ENCODE assay signal across 14 cellular contexts in the genomic region with DNA sequence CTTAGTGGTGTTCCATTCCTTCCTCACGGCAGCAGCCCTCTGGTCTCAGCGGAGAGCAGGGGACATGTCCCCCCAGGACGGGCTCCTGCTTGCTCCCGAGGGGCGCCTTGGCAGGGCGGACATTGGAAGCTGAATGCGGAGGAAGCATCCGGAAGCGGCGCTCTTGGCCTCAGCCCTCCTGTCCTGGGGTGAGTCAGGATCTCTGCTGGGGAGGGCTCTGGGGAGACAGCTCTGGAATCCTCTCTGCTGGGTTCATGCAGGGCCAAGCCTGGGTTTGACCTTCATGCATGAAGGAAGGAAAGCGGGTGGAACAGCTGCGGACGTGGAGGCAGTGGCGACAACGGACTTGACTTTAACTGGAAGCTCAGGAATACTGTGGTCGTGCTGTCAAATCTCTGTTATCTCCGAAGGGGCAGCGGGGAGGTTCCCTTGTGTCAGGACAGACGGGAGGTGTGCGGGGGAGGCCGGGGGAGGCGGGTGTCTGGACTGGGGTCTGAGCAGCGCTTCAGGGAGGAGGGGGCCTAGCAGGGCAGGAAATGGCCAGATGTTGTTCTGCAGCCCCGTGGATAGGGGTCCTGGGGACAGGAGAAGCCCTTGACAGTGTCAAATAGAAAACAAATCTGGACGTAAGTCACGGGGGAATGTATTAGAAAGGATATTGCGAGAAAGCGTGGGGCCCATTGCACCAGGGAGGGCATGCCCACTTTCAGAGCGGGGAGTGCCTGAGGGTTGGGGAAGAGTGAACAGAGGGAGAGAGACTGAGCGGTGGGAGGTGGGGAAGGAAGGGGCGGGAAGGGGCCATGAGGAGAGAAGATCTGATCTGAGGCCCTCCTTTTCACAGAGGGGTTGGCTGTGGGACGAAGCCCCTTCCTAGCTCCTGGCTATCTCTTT. TPM values are rescaled to one million over a fixed set of nuclear protein-coding genes. Genes with fewer than 3 reads are reported as not detected.
A peak's percentile ranks its signal among the peaks of the same experiment; 100 is the strongest.
DNase-seq lines count a peak whose midpoint lies in the region; ATAC-seq and TF ChIP-seq lines count a peak whose summit lies in the region.
"Had no signal": no experiment of that assay in that cellular context is flagged by ENCODE, and none has a peak within 500 bp of the region (broad histone marks: within the 10 kb centered on the region; RNA-seq: fewer than 3 reads in every experiment).

No MANE protein-coding gene starts in this region.

- intact Hi-C loops in PC-3 (cut with micrococcal nuclease) = no loop called here

- TF ChIP-seq EP300 in SK-N-SH (IDR thresholded peaks at IDR 0.05; ENCODE audit: borderline replicate concordance in 1 of 2, low read depth in 1 of 2, low read length in 1 of 2) = no peak

- H4K20me1 ChIP-seq in SK-N-SH (ENCODE audit: insufficient read depth) (no peaks in the 10 kb centered on the region), PC-3 (ENCODE audit: low read length) (no peaks in the 10 kb centered on the region)

- H3K36me3 ChIP-seq in SK-N-SH (replicated peaks in 1 of 2; ENCODE audit: control insufficient read depth in 1 of 2, insufficient read depth in 2 of 2, low read length in 1 of 2) (no peaks in the 10 kb centered on the region), HAP-1 (replicated peaks) (no peaks in the 10 kb centered on the region), PC-3 (ENCODE audit: low read depth, low read length) (no peaks in the 10 kb centered on the region)

- no TSS peak for BruUV-seq in PC-3 (replicated peaks; lab: Mats Ljungman, UMichigan)

- CTCF ChIA-PET in SK-N-SH (lab: Yijun Ruan, JAX) = no interaction called here
- CTCF ChIA-PET in PC-3 (lab: Charles Lee) = no interaction called here

- TF ChIP-seq RAD21 in SK-N-SH (IDR thresholded peaks at IDR 0.05; ENCODE audit: low read length) = no peak

- H3K4me3 ChIP-seq in SK-N-SH (ENCODE audit: low read depth in 2 of 2, low read length in 1 of 2) = no peak overlapping the region
- H3K4me3 ChIP-seq in fibroblast of villous mesenchyme (ENCODE audit: low read depth, low read length) = no peak overlapping the region
- no peak overlapping the region for H3K4me3 ChIP-seq in HAP-1
- H3K4me3 ChIP-seq in PC-3 (ENCODE audit: low read length) = no peak overlapping the region
- H3K4me3 ChIP-seq: PC-9 had no signal

- H3F3A ChIP-seq in SK-N-SH (replicated peaks; ENCODE audit: insufficient read depth) = no peaks in the 10 kb centered on the region
- H3F3A ChIP-seq in PC-3 (ENCODE audit: low read length, unreplicated experiment) = no peaks in the 10 kb centered on the region

- ATAC-seq in SK-N-SH treated with all-trans-retinoic acid at 6 μM for 48 hours (no peak), PC-3 (no peak)

- H3K4me1 ChIP-seq in SK-N-SH (ENCODE audit: control insufficient read depth in 1 of 2, insufficient read depth in 2 of 2, low read depth in 1 of 2, low read length in 1 of 2) (no peaks in the 10 kb centered on the region; a peak in 1 of 4 replicates), HAP-1 (peaks cover 20% of the 10 kb centered on the region), PC-3 (ENCODE audit: insufficient read depth, low read length) (peaks cover 42% of the 10 kb centered on the region)

- no peak overlapping the region for H3K9ac ChIP-seq in SK-N-SH
- no peak overlapping the region for H3K9ac ChIP-seq in PC-3 (ENCODE audit: low read length)

- H3K27me3 ChIP-seq in SK-N-SH (ENCODE audit: insufficient read depth) = no peaks in the 10 kb centered on the region
- H3K27me3 ChIP-seq in HAP-1 (ENCODE audit: low read depth) = no peaks in the 10 kb centered on the region
- H3K27me3 ChIP-seq in PC-3 (ENCODE audit: low read length) = no peaks in the 10 kb centered on the region

- H2AFZ ChIP-seq in SK-N-SH (ENCODE audit: low read depth) (no peak overlapping the region), PC-3 (ENCODE audit: low read length) (no peak overlapping the region)
- H2AFZ ChIP-seq: PC-9 had no signal

- in situ Hi-C loops in HAP-1 (cut with MboI; ENCODE audit: low sequenced_read_pairs) = no loop called here

- H3K9me3 ChIP-seq in SK-N-SH (peaks cover 17% of the 10 kb centered on the region), HAP-1 (peaks cover 8% of the 10 kb centered on the region), PC-3 (ENCODE audit: low read length) (peaks cover 5% of the 10 kb centered on the region; the same call in 1 of the 2 replicates)

- POLR2A ChIA-PET in SK-N-SH (lab: Yijun Ruan, JAX) = no interaction called here
- POLR2A ChIA-PET in PC-3 (lab: Charles Lee; ENCODE audit: unreplicated experiment) = no interaction called here

- H3K4me2 ChIP-seq in SK-N-SH (no peak overlapping the region), PC-3 (ENCODE audit: low read length) (no peak overlapping the region)

- TF ChIP-seq CTCF in SK-N-SH (IDR thresholded peaks at IDR 0.05) = no peak
- no peak for TF ChIP-seq CTCF in fibroblast of villous mesenchyme (IDR thresholded peaks at IDR 0.05; ENCODE audit: insufficient read depth, low read depth, low read length)
- no peak for TF ChIP-seq CTCF in PC-3 (conservative IDR thresholded peaks at IDR 0.05; ENCODE audit: low read depth, low read length)

- WGBS in SK-N-SH (ENCODE audit: low lambda C conversion rate) = 70% methylated on average over 27 of the region's 32 CpGs

- H3K27ac ChIP-seq in SK-N-SH (ENCODE audit: low read depth in 2 of 2, low read length in 1 of 2) (no peak overlapping the region), PC-3 (ENCODE audit: low read length) (no peak overlapping the region)
- H3K27ac ChIP-seq: PC-9 had no signal

- H3K79me2 ChIP-seq in SK-N-SH (ENCODE audit: insufficient read depth) (no peaks in the 10 kb centered on the region), PC-3 (ENCODE audit: low read length) (no peaks in the 10 kb centered on the region)

- H3K9me2 ChIP-seq in SK-N-SH = no peaks in the 10 kb centered on the region
- no peaks in the 10 kb centered on the region for H3K9me2 ChIP-seq in PC-3 (replicated peaks; ENCODE audit: low read length)

- DNase-seq in SK-N-SH (peak; percentile 49), fibroblast of villous mesenchyme (ENCODE audit: low read depth) (peak; percentile 53), mucosa of gallbladder (ENCODE audit: low spot score) (peak; percentile 9), stromal cell of bone marrow (ENCODE audit: low read depth) (peak; percentile 9), HAP-1 (ENCODE audit: low spot score in 2 of 2) (no peak), PC-3 (no peak)
- DNase-seq in stimulated activated CD4-positive, alpha-beta T cell treated with anti-CD3 and anti-CD28 coated beads, Interleukin-4, amount 100 ng/mL, for 4 hours = no peak
- DNase-seq: DMS 273 treated with DMSO at 0.1 percent for 48 hours, hypothalamus, NCI-H2107, PC-9 had no signal

TF ChIP-seq in SK-N-SH, 30 proteins besides CTCF, POLR2A, EP300 and RAD21 (continues in another document):
- TF ChIP-seq POLR2AphosphoS5 (IDR thresholded peaks at IDR 0.05; ENCODE audit: low read depth, low read length) = no peak
- TF ChIP-seq TAF1 (IDR thresholded peaks at IDR 0.05; ENCODE audit: borderline replicate concordance, low read depth, low read length) = no peak
- TF ChIP-seq GABPA (IDR thresholded peaks at IDR 0.05; ENCODE audit: low read depth) = no peak
- TF ChIP-seq CHD2 (IDR thresholded peaks at IDR 0.05; ENCODE audit: low read length, partially characterized antibody) = no peak
- TF ChIP-seq, protein P1, sequence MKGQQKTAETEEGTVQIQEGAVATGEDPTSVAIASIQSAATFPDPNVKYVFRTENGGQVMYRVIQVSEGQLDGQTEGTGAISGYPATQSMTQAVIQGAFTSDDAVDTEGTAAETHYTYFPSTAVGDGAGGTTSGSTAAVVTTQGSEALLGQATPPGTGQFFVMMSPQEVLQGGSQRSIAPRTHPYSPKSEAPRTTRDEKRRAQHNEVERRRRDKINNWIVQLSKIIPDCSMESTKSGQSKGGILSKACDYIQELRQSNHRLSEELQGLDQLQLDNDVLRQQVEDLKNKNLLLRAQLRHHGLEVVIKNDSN (IDR thresholded peaks at IDR 0.05; ENCODE audit: borderline replicate concordance, low read depth) = no peak
- no peak for TF ChIP-seq FOXJ3 (CRISPR knock-in tag; IDR thresholded peaks at IDR 0.05)
- TF ChIP-seq JUND (IDR thresholded peaks at IDR 0.05) = no peak

TF ChIP-seq in SK-N-SH treated with all-trans-retinoic acid at 6 μM for 48 hours, 23 proteins besides CTCF, POLR2A, EP300 and RAD21 (continues in another document):
- TF ChIP-seq, protein P2, sequence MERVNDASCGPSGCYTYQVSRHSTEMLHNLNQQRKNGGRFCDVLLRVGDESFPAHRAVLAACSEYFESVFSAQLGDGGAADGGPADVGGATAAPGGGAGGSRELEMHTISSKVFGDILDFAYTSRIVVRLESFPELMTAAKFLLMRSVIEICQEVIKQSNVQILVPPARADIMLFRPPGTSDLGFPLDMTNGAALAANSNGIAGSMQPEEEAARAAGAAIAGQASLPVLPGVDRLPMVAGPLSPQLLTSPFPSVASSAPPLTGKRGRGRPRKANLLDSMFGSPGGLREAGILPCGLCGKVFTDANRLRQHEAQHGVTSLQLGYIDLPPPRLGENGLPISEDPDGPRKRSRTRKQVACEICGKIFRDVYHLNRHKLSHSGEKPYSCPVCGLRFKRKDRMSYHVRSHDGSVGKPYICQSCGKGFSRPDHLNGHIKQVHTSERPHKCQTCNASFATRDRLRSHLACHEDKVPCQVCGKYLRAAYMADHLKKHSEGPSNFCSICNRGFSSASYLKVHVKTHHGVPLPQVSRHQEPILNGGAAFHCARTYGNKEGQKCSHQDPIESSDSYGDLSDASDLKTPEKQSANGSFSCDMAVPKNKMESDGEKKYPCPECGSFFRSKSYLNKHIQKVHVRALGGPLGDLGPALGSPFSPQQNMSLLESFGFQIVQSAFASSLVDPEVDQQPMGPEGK (CRISPR knock-in tag; IDR thresholded peaks at IDR 0.05; ENCODE audit: borderline replicate concordance) = no peak
- TF ChIP-seq ESRRG (CRISPR knock-in tag; IDR thresholded peaks at IDR 0.05) (no peak), ZNF565 (CRISPR knock-in tag; conservative IDR thresholded peaks at IDR 0.05; ENCODE audit: low read depth) (no peak), TOX (CRISPR knock-in tag; IDR thresholded peaks at IDR 0.05; ENCODE audit: borderline replicate concordance) (no peak)

RNA-seq across cellular contexts. Expression of a gene that starts 26.6 kb away (rescaled TPM):
- polyA plus RNA-seq in SK-N-SH (2012; rRNA removed) = not detected in 2 replicates
- not detected in 2 replicates for polyA plus RNA-seq in SK-N-SH (2012; cell fraction: cytosol; rRNA removed)
- not detected in 2 replicates for polyA plus RNA-seq in SK-N-SH (2012; cell fraction: nucleus; rRNA removed)
- not detected in 2 replicates for total RNA-seq in fibroblast of villous mesenchyme
- not detected for total RNA-seq in mucosa of gallbladder
- not detected in 2 replicates for total RNA-seq in PC-3 (2014; rRNA removed)
- total RNA-seq: neural crest cell, PC-9 had no signal
- polyA plus RNA-seq: IgD-negative memory B cell had no signal

Comparison
In these comparisons a context has a peak if more than half of its experiments do, and no peak if none do; other contexts are left out.
1. DNase-seq: peak in SK-N-SH (single experiment), fibroblast of villous mesenchyme (single experiment), mucosa of gallbladder (single experiment) and stromal cell of bone marrow (single experiment); none in stimulated activated CD4-positive, alpha-beta T cell treated with anti-CD3 and anti-CD28 coated beads, Interleukin-4, amount 100 ng/mL, for 4 hours (0 of 2), HAP-1 (0 of 2) and PC-3 (single experiment).